In the genomic region with DNA sequence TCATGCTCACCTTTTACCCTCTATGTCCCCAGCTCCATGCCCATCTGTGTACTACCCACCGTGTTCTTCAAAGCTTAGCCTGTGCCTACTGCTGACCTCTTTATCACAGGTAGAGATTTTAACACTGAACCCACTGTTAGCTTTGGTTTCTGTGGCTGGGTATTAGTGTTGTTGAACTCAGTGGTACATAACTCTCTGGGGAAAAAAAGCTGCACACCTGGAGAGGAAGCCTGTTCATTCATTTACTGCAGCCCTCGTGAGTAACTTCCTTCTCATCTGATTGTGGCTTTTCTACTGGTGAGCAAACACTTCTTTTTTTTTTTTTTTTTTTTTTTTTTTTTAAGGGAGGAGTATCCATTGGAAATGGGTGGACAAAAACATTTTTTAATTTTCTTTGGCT, we compare ENCODE assay signal across 10 cellular contexts.
DNase-seq lines count a peak whose midpoint lies in the region; ATAC-seq and TF ChIP-seq lines count a peak whose summit lies in the region.
"Had no signal": no experiment of that assay in that cellular context is flagged by ENCODE, and none has a peak within 500 bp of the region (broad histone marks: within the 10 kb centered on the region; RNA-seq: fewer than 3 reads in every experiment).

No MANE protein-coding gene starts in this region.

- no peaks in the 10 kb centered on the region for H3K9me3 Mint-ChIP-seq in activated B cell treated with CpG ODN at 0.5 μM for 24 hours
- H3K9me3 Mint-ChIP-seq: natural killer cell had no signal

- no peak overlapping the region for H3K27ac Mint-ChIP-seq in activated B cell treated with CpG ODN at 0.5 μM for 24 hours
- H3K27ac Mint-ChIP-seq: natural killer cell had no signal

- peak; percentile 62 for ATAC-seq in GM18520 (IDR thresholded peaks at IDR 0.05; ENCODE audit: unreplicated experiment)
- peak; percentile 79 for ATAC-seq in GM19468 (IDR thresholded peaks at IDR 0.05; ENCODE audit: extremely low read depth, unreplicated experiment)
- ATAC-seq in HG03159 (IDR thresholded peaks at IDR 0.05; ENCODE audit: unreplicated experiment): peak; percentile 93
- peak; percentile 28 for ATAC-seq in activated B cell treated with CpG ODN at 0.5 μM for 24 hours (ENCODE audit: low read depth)
- ATAC-seq: natural killer cell had no signal

- peaks cover 7% of the 10 kb centered on the region for H3K4me1 Mint-ChIP-seq in activated B cell treated with CpG ODN at 0.5 μM for 24 hours
- H3K4me1 Mint-ChIP-seq: natural killer cell had no signal

- no peaks in the 10 kb centered on the region for H3K36me3 Mint-ChIP-seq in activated B cell treated with CpG ODN at 0.5 μM for 24 hours (ENCODE audit: low read depth)
- H3K36me3 Mint-ChIP-seq: natural killer cell had no signal

- no peak overlapping the region for H3K4me3 Mint-ChIP-seq in activated B cell treated with CpG ODN at 0.5 μM for 24 hours
- H3K4me3 Mint-ChIP-seq: natural killer cell had no signal

- no peak for DNase-seq in activated B cell treated with CpG ODN at 0.5 μM for 24 hours
- no peak for DNase-seq in NOMO-1 (lab: John Stamatoyannopoulos, UW; ENCODE audit: unreplicated experiment in 2 of 2)
- DNase-seq in NCI-H748 treated with DMSO at 0.1 percent for 48 hours (lab: John Stamatoyannopoulos, UW): no peak
- no peak for DNase-seq in cortex of kidney (lab: John Stamatoyannopoulos, UW)
- DNase-seq: activated CD4-positive, alpha-beta T cell treated with anti-CD3 and anti-CD28 coated beads, Interleukin-2, amount 50 U/mL, for 4 hours; Calu3; natural killer cell had no signal

- H3K27me3 Mint-ChIP-seq in activated B cell treated with CpG ODN at 0.5 μM for 24 hours: peaks cover 8% of the 10 kb centered on the region

- POLR2A ChIA-PET in activated B cell treated with CpG ODN at 0.5 μM for 24 hours (lab: Charles Lee): no interaction called here

- intact Hi-C loops in activated B cell treated with CpG ODN at 0.5 μM for 24 hours (cut with micrococcal nuclease): no loop called here

- CTCF ChIA-PET in activated B cell treated with CpG ODN at 0.5 μM for 24 hours (lab: Charles Lee): interaction anchor here (0.7 kb wide), 1 partner anchor 11 kb away, joined by 3 read pairs; no protein-coding TSS in a partner anchor

- no peak for TF ChIP-seq CTCF in activated B cell treated with CpG ODN at 0.5 μM for 24 hours (IDR thresholded peaks at IDR 0.05)

Comparison
In these comparisons a context has a peak if more than half of its experiments do, and no peak if none do; other contexts are left out.
1. ATAC-seq: peak in every context shown above with its lines; median percentile 93 in HG03159; 79 in GM19468; 62 in GM18520; 28 in activated B cell treated with CpG ODN at 0.5 μM for 24 hours.